ENCODE assay signal across 17 cellular contexts in genomic region chr1:30888975-30889374, GRCh38. TPM values are rescaled to one million over a fixed set of nuclear protein-coding genes. Genes with fewer than 3 reads are reported as not detected.
A peak's percentile ranks its signal among the peaks of the same experiment; 100 is the strongest.
DNase-seq lines count a peak whose midpoint lies in the region; ATAC-seq, FAIRE-seq and TF ChIP-seq lines count a peak whose summit lies in the region.
"Had no signal": no experiment of that assay in that cellular context is flagged by ENCODE, and none has a peak within 500 bp of the region (broad histone marks: within the 10 kb centered on the region; RNA-seq: fewer than 3 reads in every experiment).

No MANE protein-coding gene starts in this region.

- DNase-seq in AG10803 (ENCODE audit: low read depth) (no peak), astrocyte (ENCODE audit: low read depth) (no peak), NCI-H1694 treated with DMSO at 0.1 percent for 48 hours (lab: John Stamatoyannopoulos, UW) (no peak)
- DNase-seq in activated T-cell treated with anti-CD3 and anti-CD28 coated beads, Interleukin-2, amount 50 U/mL, for 72 hours = no peak
- DNase-seq in stimulated activated CD4-positive, alpha-beta T cell treated with anti-CD3 and anti-CD28 coated beads, Interleukin-2, amount 100 ng/mL, for 24 hours = no peak
- DNase-seq: activated CD4-positive, CD25-positive, alpha-beta regulatory T cell treated with anti-CD3 and anti-CD28 coated beads, Interleukin-2, amount 50 U/mL, for 72 hours; NCI-H146; NCI-H446 treated with DMSO at 0.1 percent for 48 hours; stimulated activated CD4-positive, alpha-beta T cell treated with anti-CD3 and anti-CD28 coated beads, Interleukin-4, amount 100 ng/mL, for 4 hours had no signal

- H3K27me3 Mint-ChIP-seq in astrocyte (ENCODE audit: low read depth, unreplicated experiment) = no peaks in the 10 kb centered on the region
- H3K27me3 Mint-ChIP-seq in activated T-cell treated with anti-CD3 and anti-CD28 coated beads, Interleukin-2, amount 50 U/mL, for 72 hours (ENCODE audit: low read depth) = peaks cover 17% of the 10 kb centered on the region

- peaks cover 38% of the 10 kb centered on the region for H3K4me1 ChIP-seq in astrocyte (ENCODE audit: insufficient read depth, low read length)
- peaks cover 0 to 5% (median 5%) of the 10 kb centered on the region in 4 donors for H3K4me1 ChIP-seq in liver (ENCODE audit: control insufficient read depth in 4 of 4, insufficient read depth in 4 of 4, low read length in 3 of 4)
- H3K4me1 ChIP-seq in skeletal muscle satellite cell (ENCODE audit: control insufficient read depth, insufficient read depth, low read length) = peaks cover 16% of the 10 kb centered on the region

- no peak for ATAC-seq in HG03175 (IDR thresholded peaks at IDR 0.05; ENCODE audit: unreplicated experiment)
- ATAC-seq in activated T-cell treated with anti-CD3 and anti-CD28 coated beads, Interleukin-2, amount 50 U/mL, for 72 hours (replicated peaks in 1 of 2) = no peak
- ATAC-seq: activated naive CD4-positive, alpha-beta T cell treated with anti-CD3 and anti-CD28 coated beads, Interleukin-2, amount 50 U/mL, for 72 hours; stimulated activated effector memory CD8-positive, alpha-beta T cell treated with anti-CD3 and anti-CD28 coated beads, Interleukin-12 subunit alpha, Interleukin-12 subunit beta, amount 100 ng/mL, for 72 hours had no signal

- peaks cover 53% of the 10 kb centered on the region for H3K4me1 Mint-ChIP-seq in astrocyte (ENCODE audit: low read depth, unreplicated experiment)
- no peaks in the 10 kb centered on the region for H3K4me1 Mint-ChIP-seq in activated T-cell treated with anti-CD3 and anti-CD28 coated beads, Interleukin-2, amount 50 U/mL, for 72 hours (ENCODE audit: low read depth)

- H3K79me2 ChIP-seq in astrocyte (ENCODE audit: insufficient read depth, low read length) = peaks cover 63% of the 10 kb centered on the region

- no peak overlapping the region for H2AFZ ChIP-seq in astrocyte (ENCODE audit: low read depth, low read length)

- TF ChIP-seq RAD21 in liver (IDR thresholded peaks at IDR 0.05) = no peak

- H3K9me3 ChIP-seq in astrocyte (ENCODE audit: insufficient read depth, low read depth, low read length) (no peaks in the 10 kb centered on the region), liver (ENCODE audit: control insufficient read depth in 4 of 4, low read length in 3 of 4) (no peaks in the 10 kb centered on the region), skeletal muscle satellite cell (replicated peaks; ENCODE audit: low read length) (no peaks in the 10 kb centered on the region)

- H3K36me3 ChIP-seq in astrocyte (ENCODE audit: insufficient read depth, low read length) (no peaks in the 10 kb centered on the region), liver (ENCODE audit: control insufficient read depth in 4 of 4, insufficient read depth in 3 of 4, low read depth in 1 of 4, low read length in 3 of 4) (no peaks in the 10 kb centered on the region), skeletal muscle satellite cell (ENCODE audit: insufficient read depth, low read length) (no peaks in the 10 kb centered on the region)

- WGBS in liver = 84% methylated on average over 3 of the region's 3 CpGs

- H3K27me3 ChIP-seq in astrocyte (ENCODE audit: insufficient read depth, low read length) (no peaks in the 10 kb centered on the region), liver (ENCODE audit: control insufficient read depth in 4 of 4, insufficient read depth in 4 of 4, low read length in 3 of 4) (no peaks in the 10 kb centered on the region), skeletal muscle satellite cell (ENCODE audit: control insufficient read depth, insufficient read depth, low read length) (no peaks in the 10 kb centered on the region)

- H3K4me3 ChIP-seq in AG10803 (ENCODE audit: low read length) = peak overlapping the region; percentile 15
- no peak overlapping the region for H3K4me3 ChIP-seq in astrocyte (ENCODE audit: insufficient read depth, low read depth, low read length)
- no peak overlapping the region for H3K4me3 ChIP-seq in liver (ENCODE audit: low read depth in 1 of 3, low read length in 3 of 3)
- no peak overlapping the region for H3K4me3 ChIP-seq in skeletal muscle satellite cell (ENCODE audit: low read length)

- H3K4me3 Mint-ChIP-seq in astrocyte (ENCODE audit: unreplicated experiment) = peak overlapping the region; percentile 54
- H3K4me3 Mint-ChIP-seq in activated T-cell treated with anti-CD3 and anti-CD28 coated beads, Interleukin-2, amount 50 U/mL, for 72 hours = no peak overlapping the region
- H3K4me3 Mint-ChIP-seq: stimulated activated effector memory CD8-positive, alpha-beta T cell treated with anti-CD3 and anti-CD28 coated beads, Interleukin-12 subunit alpha, Interleukin-12 subunit beta, amount 100 ng/mL, for 72 hours had no signal

- peak overlapping the region; percentile 23 for H3K27ac ChIP-seq in astrocyte (ENCODE audit: low read depth, low read length)
- peak overlapping the region; percentile 5 to 19 for H3K27ac ChIP-seq in liver (ENCODE audit: low read depth in 1 of 2, low read length in 2 of 2)
- H3K27ac ChIP-seq: HL-60 had no signal

- H4K20me1 ChIP-seq in astrocyte (ENCODE audit: insufficient read depth, low read length) = peaks cover 80% of the 10 kb centered on the region

- H3K36me3 Mint-ChIP-seq in astrocyte (ENCODE audit: low read depth, unreplicated experiment) = peaks cover 4% of the 10 kb centered on the region
- no peaks in the 10 kb centered on the region for H3K36me3 Mint-ChIP-seq in activated T-cell treated with anti-CD3 and anti-CD28 coated beads, Interleukin-2, amount 50 U/mL, for 72 hours (ENCODE audit: insufficient read depth in 2 of 2)
- H3K36me3 Mint-ChIP-seq: activated naive CD4-positive, alpha-beta T cell treated with anti-CD3 and anti-CD28 coated beads, Interleukin-2, amount 50 U/mL, for 72 hours had no signal

- peak overlapping the region; percentile 69 for H3K27ac Mint-ChIP-seq in astrocyte (ENCODE audit: unreplicated experiment)
- no peak overlapping the region for H3K27ac Mint-ChIP-seq in activated T-cell treated with anti-CD3 and anti-CD28 coated beads, Interleukin-2, amount 50 U/mL, for 72 hours
- H3K27ac Mint-ChIP-seq: activated naive CD4-positive, alpha-beta T cell treated with anti-CD3 and anti-CD28 coated beads, Interleukin-2, amount 50 U/mL, for 72 hours; stimulated activated effector memory CD8-positive, alpha-beta T cell treated with anti-CD3 and anti-CD28 coated beads, Interleukin-12 subunit alpha, Interleukin-12 subunit beta, amount 100 ng/mL, for 72 hours had no signal

- TF ChIP-seq CTCF in AG10803 (conservative IDR thresholded peaks at IDR 0.05; ENCODE audit: low read length) (no peak), astrocyte (IDR thresholded peaks at IDR 0.05; ENCODE audit: insufficient read depth, low read depth, low read length) (no peak), liver (IDR thresholded peaks at IDR 0.05; ENCODE audit: low read depth, low read length, missing input control) (no peak)

- H3K4me2 ChIP-seq in astrocyte (ENCODE audit: low read length) = peak overlapping the region; percentile 57
- peak overlapping the region; percentile 23 for H3K4me2 ChIP-seq in skeletal muscle satellite cell (ENCODE audit: low read length)

- no peak for FAIRE-seq in astrocyte (lab: Jason Lieb, UNC)
- FAIRE-seq: H54 had no signal

- no peaks in the 10 kb centered on the region for H3K9me3 Mint-ChIP-seq in astrocyte (ENCODE audit: unreplicated experiment)
- peaks cover 0 to 1% of the 10 kb centered on the region in 2 donors for H3K9me3 Mint-ChIP-seq in activated T-cell treated with anti-CD3 and anti-CD28 coated beads, Interleukin-2, amount 50 U/mL, for 72 hours

- peak overlapping the region; percentile 52 for H3K9ac ChIP-seq in astrocyte (ENCODE audit: low read length)
- no peak overlapping the region for H3K9ac ChIP-seq in liver (ENCODE audit: low read depth in 1 of 2, low read length in 2 of 2)
- peak overlapping the region; percentile 50 for H3K9ac ChIP-seq in skeletal muscle satellite cell (ENCODE audit: low read depth, low read length)

TF ChIP-seq in liver, 16 proteins besides CTCF, POLR2A, EP300 and RAD21:
- TF ChIP-seq MAX (IDR thresholded peaks at IDR 0.05) (no peak), ATF3 (IDR thresholded peaks at IDR 0.05) (no peak), FOXA1 (IDR thresholded peaks at IDR 0.05) (no peak)

RNA-seq across cellular contexts. Expression of gene SDC3, which starts 19.6 kb away (rescaled TPM):
- total RNA-seq in astrocyte = 113 and 135 TPM in 2 replicates
- total RNA-seq in liver = 10 to 100 TPM; 14.0 to 27.5 TPM
- 10 to 100 TPM in 1 of 2 donors, 1 to 10 TPM in 1; 3.3 to 19.2 TPM for polyA plus RNA-seq in liver
- total RNA-seq in skeletal muscle satellite cell (2012; rRNA removed) = 9.6 and 18.8 TPM in 2 replicates
- total RNA-seq in activated T-cell treated with anti-CD3 and anti-CD28 coated beads, Interleukin-2, amount 50 U/mL, for 72 hours = under 1 TPM; 0.12 to 0.25 TPM
- total RNA-seq: OCI-LY7 had no signal

Comparison
In these comparisons a context has a peak if more than half of its experiments do, and no peak if none do; other contexts are left out.
1. H3K9ac ChIP-seq: peak in astrocyte (single experiment) and skeletal muscle satellite cell (single experiment); none in liver (0 of 2).
2. RNA of gene SDC3, which starts 19.6 kb away (total RNA-seq): 113 to 135 TPM in astrocyte and 14.0 to 27.5 TPM in liver; 0.12 to 0.25 TPM in activated T-cell treated with anti-CD3 and anti-CD28 coated beads, Interleukin-2, amount 50 U/mL, for 72 hours; every median in the first group is over 10 times any median in the second.